ENCODE assay signal across 23 cellular contexts in genomic region chr3:85508659-85509058, GRCh38.
"Had no signal": no experiment of that assay in that cellular context is flagged by ENCODE, and none has a peak within 500 bp of the region (broad histone marks: within the 10 kb centered on the region; RNA-seq: fewer than 3 reads in every experiment).

No MANE protein-coding gene starts in this region.

- H3K4me3 ChIP-seq: SJSA1, SK-N-MC had no signal

- H3K4me1 ChIP-seq: SJSA1 had no signal

- H3K36me3 Mint-ChIP-seq: IgD-negative memory B cell had no signal

- H3K27me3 Mint-ChIP-seq: IgD-negative memory B cell had no signal

- H3K36me3 ChIP-seq: SJSA1 had no signal

- H3K27me3 ChIP-seq: SJSA1 had no signal

- H3K27ac ChIP-seq: HL-60, SJSA1, SK-N-MC had no signal

- H3K27ac Mint-ChIP-seq: IgD-negative memory B cell had no signal

- H3K4me1 Mint-ChIP-seq: IgD-negative memory B cell had no signal

- H3K9me3 ChIP-seq: SJSA1 had no signal

- DNase-seq: KBM-7, MV-4-11, NCI-H1048, NCI-H1105, NCI-H1417, NCI-H1436 treated with DMSO at 0.1 percent for 48 hours, NCI-H1694, NCI-H187 treated with DMSO at 0.1 percent for 48 hours, NCI-H2029 treated with DMSO at 0.1 percent for 48 hours, NCI-H2171 treated with DMSO at 0.1 percent for 48 hours, NCI-H226, NCI-H446, NCI-H510A, NCI-H524 treated with DMSO at 0.1 percent for 48 hours, NCI-H774, Right ventricle myocardium superior, RPMI8226, SIG-M5, SW 1271 had no signal
